1 cellular context compared by ENCODE assay signal in genomic region chr12:122965851-122966742, GRCh38.
TF ChIP-seq lines count a peak whose summit lies in the region.

TSS of gene ABCB9 (minus strand) at chr12:122966463. CDS start at chr12:122960235, 6,228 bp downstream.

TF ChIP-seq in K562, 482 proteins besides CTCF, POLR2A, EP300 and RAD21 (continued from another document and continues in another):
- TF ChIP-seq HMBOX1 (IDR thresholded peaks at IDR 0.05) (no peak), RBBP5 (IDR thresholded peaks at IDR 0.05; ENCODE audit: borderline replicate concordance, insufficient read depth, low read length, poor library complexity, severe bottlenecking) (peak; percentile 55), SRSF7 (optimal IDR thresholded peaks at IDR 0.05; ENCODE audit: low read depth, low read length) (no peak), HDAC1 (IDR thresholded peaks at IDR 0.05) (0 out of 4 replicates have a peak, but pooled peaks of 1 of the 2 experiments have one; percentile 28), KLF16 (IDR thresholded peaks at IDR 0.05) (no peak), PHF21A (IDR thresholded peaks at IDR 0.05; ENCODE audit: borderline replicate concordance, low read depth) (no peak), STAG1 (CRISPR knock-in tag; IDR thresholded peaks at IDR 0.05; ENCODE audit: borderline replicate concordance) (no peak), JUN (IDR thresholded peaks at IDR 0.05; ENCODE audit: borderline replicate concordance, low read depth, low read length) (no peak), JUN (CRISPR knock-in tag; IDR thresholded peaks at IDR 0.05; ENCODE audit: borderline replicate concordance) (no peak), ZBTB26 (CRISPR knock-in tag; IDR thresholded peaks at IDR 0.05) (no peak), GABPB1 (CRISPR knock-in tag; IDR thresholded peaks at IDR 0.05) (peak; percentile 54; the same call in 1 of the 2 replicates), POLR2AphosphoS2 (IDR thresholded peaks at IDR 0.05; ENCODE audit: low read length) (no peak), ZBTB9 (CRISPR knock-in tag; IDR thresholded peaks at IDR 0.05) (no peak), SLC30A9 (CRISPR knock-in tag; IDR thresholded peaks at IDR 0.05) (no peak), TARDBP (IDR thresholded peaks at IDR 0.05) (no peak), ZBTB1 (CRISPR knock-in tag; IDR thresholded peaks at IDR 0.05; ENCODE audit: borderline replicate concordance, low read depth) (no peak), RBM15 (IDR thresholded peaks at IDR 0.05; ENCODE audit: insufficient read depth, low read length) (no peak), PHF8 (IDR thresholded peaks at IDR 0.05; ENCODE audit: borderline replicate concordance, low read length) (peak; percentile 63; the same call in 1 of the 2 replicates), CHD4 (IDR thresholded peaks at IDR 0.05; ENCODE audit: insufficient read depth, insufficient replicate concordance, low read depth, low read length, poor library complexity, severe bottlenecking) (no peak), THRAP3 (IDR thresholded peaks at IDR 0.05; ENCODE audit: borderline replicate concordance) (no peak), CREB3 (tag; conservative IDR thresholded peaks at IDR 0.05; ENCODE audit: low read depth) (no peak), YY1 (IDR thresholded peaks at IDR 0.05; ENCODE audit: borderline replicate concordance in 1 of 3, control insufficient read depth in 1 of 3, extremely low read depth in 1 of 3, insufficient read depth in 3 of 3, insufficient read length in 1 of 3, insufficient replicate concordance in 2 of 3, low read depth in 1 of 3, low read length in 2 of 3) (peak in 2 of 3 experiments; percentile 10 to 12), ZBED1 (IDR thresholded peaks at IDR 0.05) (no peak), VEZF1 (CRISPR knock-in tag; IDR thresholded peaks at IDR 0.05) (peak; percentile 82), GTF2E2 (tag; IDR thresholded peaks at IDR 0.05) (no peak), RBM14 (IDR thresholded peaks at IDR 0.05; ENCODE audit: borderline replicate concordance, insufficient read depth, low read depth, low read length) (no peak), ZNF316 (IDR thresholded peaks at IDR 0.05) (no peak), ZNF146 (CRISPR knock-in tag; IDR thresholded peaks at IDR 0.05; ENCODE audit: unreplicated experiment) (no peak), GMEB1 (CRISPR knock-in tag; IDR thresholded peaks at IDR 0.05) (peak; percentile 34)
- TF ChIP-seq, protein P1, sequence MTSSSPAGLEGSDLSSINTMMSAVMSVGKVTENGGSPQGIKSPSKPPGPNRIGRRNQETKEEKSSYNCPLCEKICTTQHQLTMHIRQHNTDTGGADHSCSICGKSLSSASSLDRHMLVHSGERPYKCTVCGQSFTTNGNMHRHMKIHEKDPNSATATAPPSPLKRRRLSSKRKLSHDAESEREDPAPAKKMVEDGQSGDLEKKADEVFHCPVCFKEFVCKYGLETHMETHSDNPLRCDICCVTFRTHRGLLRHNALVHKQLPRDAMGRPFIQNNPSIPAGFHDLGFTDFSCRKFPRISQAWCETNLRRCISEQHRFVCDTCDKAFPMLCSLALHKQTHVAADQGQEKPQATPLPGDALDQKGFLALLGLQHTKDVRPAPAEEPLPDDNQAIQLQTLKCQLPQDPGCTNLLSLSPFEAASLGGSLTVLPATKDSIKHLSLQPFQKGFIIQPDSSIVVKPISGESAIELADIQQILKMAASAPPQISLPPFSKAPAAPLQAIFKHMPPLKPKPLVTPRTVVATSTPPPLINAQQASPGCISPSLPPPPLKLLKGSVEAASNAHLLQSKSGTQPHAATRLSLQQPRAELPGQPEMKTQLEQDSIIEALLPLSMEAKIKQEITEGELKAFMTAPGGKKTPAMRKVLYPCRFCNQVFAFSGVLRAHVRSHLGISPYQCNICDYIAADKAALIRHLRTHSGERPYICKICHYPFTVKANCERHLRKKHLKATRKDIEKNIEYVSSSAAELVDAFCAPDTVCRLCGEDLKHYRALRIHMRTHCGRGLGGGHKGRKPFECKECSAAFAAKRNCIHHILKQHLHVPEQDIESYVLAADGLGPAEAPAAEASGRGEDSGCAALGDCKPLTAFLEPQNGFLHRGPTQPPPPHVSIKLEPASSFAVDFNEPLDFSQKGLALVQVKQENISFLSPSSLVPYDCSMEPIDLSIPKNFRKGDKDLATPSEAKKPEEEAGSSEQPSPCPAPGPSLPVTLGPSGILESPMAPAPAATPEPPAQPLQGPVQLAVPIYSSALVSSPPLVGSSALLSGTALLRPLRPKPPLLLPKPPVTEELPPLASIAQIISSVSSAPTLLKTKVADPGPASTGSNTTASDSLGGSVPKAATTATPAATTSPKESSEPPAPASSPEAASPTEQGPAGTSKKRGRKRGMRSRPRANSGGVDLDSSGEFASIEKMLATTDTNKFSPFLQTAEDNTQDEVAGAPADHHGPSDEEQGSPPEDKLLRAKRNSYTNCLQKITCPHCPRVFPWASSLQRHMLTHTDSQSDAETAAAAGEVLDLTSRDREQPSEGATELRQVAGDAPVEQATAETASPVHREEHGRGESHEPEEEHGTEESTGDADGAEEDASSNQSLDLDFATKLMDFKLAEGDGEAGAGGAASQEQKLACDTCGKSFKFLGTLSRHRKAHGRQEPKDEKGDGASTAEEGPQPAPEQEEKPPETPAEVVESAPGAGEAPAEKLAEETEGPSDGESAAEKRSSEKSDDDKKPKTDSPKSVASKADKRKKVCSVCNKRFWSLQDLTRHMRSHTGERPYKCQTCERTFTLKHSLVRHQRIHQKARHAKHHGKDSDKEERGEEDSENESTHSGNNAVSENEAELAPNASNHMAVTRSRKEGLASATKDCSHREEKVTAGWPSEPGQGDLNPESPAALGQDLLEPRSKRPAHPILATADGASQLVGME (CRISPR knock-in tag; IDR thresholded peaks at IDR 0.05): peak; percentile 46; the same call in 1 of the 2 replicates
- TF ChIP-seq, protein P2, sequence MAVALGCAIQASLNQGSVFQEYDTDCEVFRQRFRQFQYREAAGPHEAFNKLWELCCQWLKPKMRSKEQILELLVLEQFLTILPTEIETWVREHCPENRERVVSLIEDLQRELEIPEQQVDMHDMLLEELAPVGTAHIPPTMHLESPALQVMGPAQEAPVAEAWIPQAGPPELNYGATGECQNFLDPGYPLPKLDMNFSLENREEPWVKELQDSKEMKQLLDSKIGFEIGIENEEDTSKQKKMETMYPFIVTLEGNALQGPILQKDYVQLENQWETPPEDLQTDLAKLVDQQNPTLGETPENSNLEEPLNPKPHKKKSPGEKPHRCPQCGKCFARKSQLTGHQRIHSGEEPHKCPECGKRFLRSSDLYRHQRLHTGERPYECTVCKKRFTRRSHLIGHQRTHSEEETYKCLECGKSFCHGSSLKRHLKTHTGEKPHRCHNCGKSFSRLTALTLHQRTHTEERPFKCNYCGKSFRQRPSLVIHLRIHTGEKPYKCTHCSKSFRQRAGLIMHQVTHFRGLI (CRISPR knock-in tag; IDR thresholded peaks at IDR 0.05): no peak
- TF ChIP-seq, protein P3, sequence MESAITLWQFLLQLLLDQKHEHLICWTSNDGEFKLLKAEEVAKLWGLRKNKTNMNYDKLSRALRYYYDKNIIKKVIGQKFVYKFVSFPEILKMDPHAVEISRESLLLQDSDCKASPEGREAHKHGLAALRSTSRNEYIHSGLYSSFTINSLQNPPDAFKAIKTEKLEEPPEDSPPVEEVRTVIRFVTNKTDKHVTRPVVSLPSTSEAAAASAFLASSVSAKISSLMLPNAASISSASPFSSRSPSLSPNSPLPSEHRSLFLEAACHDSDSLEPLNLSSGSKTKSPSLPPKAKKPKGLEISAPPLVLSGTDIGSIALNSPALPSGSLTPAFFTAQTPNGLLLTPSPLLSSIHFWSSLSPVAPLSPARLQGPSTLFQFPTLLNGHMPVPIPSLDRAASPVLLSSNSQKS (CRISPR knock-in tag; IDR thresholded peaks at IDR 0.05): no peak
- TF ChIP-seq, protein P4, sequence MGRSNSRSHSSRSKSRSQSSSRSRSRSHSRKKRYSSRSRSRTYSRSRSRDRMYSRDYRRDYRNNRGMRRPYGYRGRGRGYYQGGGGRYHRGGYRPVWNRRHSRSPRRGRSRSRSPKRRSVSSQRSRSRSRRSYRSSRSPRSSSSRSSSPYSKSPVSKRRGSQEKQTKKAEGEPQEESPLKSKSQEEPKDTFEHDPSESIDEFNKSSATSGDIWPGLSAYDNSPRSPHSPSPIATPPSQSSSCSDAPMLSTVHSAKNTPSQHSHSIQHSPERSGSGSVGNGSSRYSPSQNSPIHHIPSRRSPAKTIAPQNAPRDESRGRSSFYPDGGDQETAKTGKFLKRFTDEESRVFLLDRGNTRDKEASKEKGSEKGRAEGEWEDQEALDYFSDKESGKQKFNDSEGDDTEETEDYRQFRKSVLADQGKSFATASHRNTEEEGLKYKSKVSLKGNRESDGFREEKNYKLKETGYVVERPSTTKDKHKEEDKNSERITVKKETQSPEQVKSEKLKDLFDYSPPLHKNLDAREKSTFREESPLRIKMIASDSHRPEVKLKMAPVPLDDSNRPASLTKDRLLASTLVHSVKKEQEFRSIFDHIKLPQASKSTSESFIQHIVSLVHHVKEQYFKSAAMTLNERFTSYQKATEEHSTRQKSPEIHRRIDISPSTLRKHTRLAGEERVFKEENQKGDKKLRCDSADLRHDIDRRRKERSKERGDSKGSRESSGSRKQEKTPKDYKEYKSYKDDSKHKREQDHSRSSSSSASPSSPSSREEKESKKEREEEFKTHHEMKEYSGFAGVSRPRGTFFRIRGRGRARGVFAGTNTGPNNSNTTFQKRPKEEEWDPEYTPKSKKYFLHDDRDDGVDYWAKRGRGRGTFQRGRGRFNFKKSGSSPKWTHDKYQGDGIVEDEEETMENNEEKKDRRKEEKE (IDR thresholded peaks at IDR 0.05; ENCODE audit: borderline replicate concordance in 1 of 2, control insufficient read depth in 1 of 2, low read depth in 2 of 2, low read length in 1 of 2): no peak
